Comparison of ENCODE assay signal across 25 cellular contexts in the genomic region with DNA sequence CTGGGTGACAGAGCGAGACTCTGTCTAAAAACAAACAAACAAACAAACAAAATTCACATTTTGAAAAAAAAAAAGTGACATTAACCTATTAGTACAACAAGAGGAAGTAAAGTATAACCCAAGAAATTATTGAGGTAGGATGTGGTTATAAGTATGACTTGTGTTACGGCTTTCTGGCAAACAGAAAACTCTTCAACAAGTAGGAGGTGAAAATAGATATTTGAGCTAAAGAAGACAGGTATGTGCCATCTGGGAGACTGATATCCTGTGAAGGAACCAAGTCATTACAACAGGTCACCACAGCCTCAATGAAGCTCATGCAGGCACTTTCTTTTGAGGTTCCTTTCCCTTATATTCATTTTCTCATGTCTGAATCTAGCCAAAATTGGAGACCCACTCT. TPM values are rescaled to one million over a fixed set of nuclear protein-coding genes. Genes with fewer than 3 reads are reported as not detected.
DNase-seq lines count a peak whose midpoint lies in the region; ATAC-seq and TF ChIP-seq lines count a peak whose summit lies in the region.
"Had no signal": no experiment of that assay in that cellular context is flagged by ENCODE, and none has a peak within 500 bp of the region (broad histone marks: within the 10 kb centered on the region; RNA-seq: fewer than 3 reads in every experiment).

No MANE protein-coding gene starts in this region.

- TF ChIP-seq POLR2A in upper lobe of left lung (IDR thresholded peaks at IDR 0.05): no peak

- POLR2A ChIA-PET in naive thymus-derived CD8-positive, alpha-beta T cell (lab: Charles Lee): interaction anchor here (0.9 kb wide), 1 partner anchor 131 kb away, joined by 3 read pairs; no protein-coding TSS in a partner anchor

- DNase-seq in activated CD8-positive, alpha-beta memory T cell treated with anti-CD3 and anti-CD28 coated beads, Interleukin-2, amount 10 ng/mL, durations not matched to agents 7 days and 5 days: no peak
- no peak for DNase-seq in activated CD8-positive, alpha-beta memory T cell treated with anti-CD3 and anti-CD28 coated beads, Interleukin-2, amount 50 U/mL, for 48 hours
- peak in 2 of 10 donors; percentile 27 to 37 for DNase-seq in naive thymus-derived CD8-positive, alpha-beta T cell
- DNase-seq in nucleus accumbens (lab: John Stamatoyannopoulos, UW): no peak
- DNase-seq in upper lobe of left lung: no peak
- no peak for DNase-seq in NCI-H2081 treated with DMSO at 0.1 percent for 48 hours (lab: John Stamatoyannopoulos, UW)
- DNase-seq: activated CD4-positive, CD25-positive, alpha-beta regulatory T cell; DMS53; left lung; mesendoderm; NCI-H1092 treated with DMSO at 0.1 percent for 48 hours; NCI-H187; NCI-H524 treated with DMSO at 0.1 percent for 48 hours; PC-3; psoas muscle; stomach; thyroid gland had no signal

- TF ChIP-seq CTCF in upper lobe of left lung (IDR thresholded peaks at IDR 0.05): no peak

- CTCF ChIA-PET in activated CD8-positive, alpha-beta memory T cell treated with anti-CD3 and anti-CD28 coated beads, Interleukin-2, amount 10 ng/mL, durations not matched to agents 7 days and 5 days (lab: Charles Lee): interaction anchor here (1.0 to 1.4 kb wide), 3 partner anchors 15 to 96 kb away, joined by 3 to 4 read pairs (median 4); a partner anchor contains a TSS

- H3K36me3 Mint-ChIP-seq in activated CD8-positive, alpha-beta memory T cell treated with anti-CD3 and anti-CD28 coated beads, Interleukin-2, amount 10 ng/mL, durations not matched to agents 7 days and 5 days: peaks cover 44% of the 10 kb centered on the region
- H3K36me3 Mint-ChIP-seq in activated T-helper 17 cell treated with anti-CD3 and anti-CD28 coated beads, Interleukin-2, amount 50 U/mL, for 72 hours (ENCODE audit: low read depth): peaks cover 98% of the 10 kb centered on the region
- H3K36me3 Mint-ChIP-seq in naive thymus-derived CD8-positive, alpha-beta T cell: peaks cover 8 to 91% (median 17%) of the 10 kb centered on the region in 3 donors

- no peaks in the 10 kb centered on the region for H3K27me3 Mint-ChIP-seq in activated CD8-positive, alpha-beta memory T cell treated with anti-CD3 and anti-CD28 coated beads, Interleukin-2, amount 10 ng/mL, durations not matched to agents 7 days and 5 days
- no peaks in the 10 kb centered on the region for H3K27me3 Mint-ChIP-seq in activated T-helper 17 cell treated with anti-CD3 and anti-CD28 coated beads, Interleukin-2, amount 50 U/mL, for 72 hours
- no peaks in the 10 kb centered on the region for H3K27me3 Mint-ChIP-seq in naive thymus-derived CD8-positive, alpha-beta T cell
- H3K27me3 Mint-ChIP-seq: IgD-negative memory B cell had no signal

- no peaks in the 10 kb centered on the region for H3K4me1 ChIP-seq in upper lobe of left lung
- H3K4me1 ChIP-seq: A549, breast epithelium, HAP-1, left lung, psoas muscle, stomach, thyroid gland had no signal

- H3K4me3 Mint-ChIP-seq in activated CD8-positive, alpha-beta memory T cell treated with anti-CD3 and anti-CD28 coated beads, Interleukin-2, amount 10 ng/mL, durations not matched to agents 7 days and 5 days: peak overlapping the region; percentile 25
- H3K4me3 Mint-ChIP-seq in activated T-helper 17 cell treated with anti-CD3 and anti-CD28 coated beads, Interleukin-2, amount 50 U/mL, for 72 hours: no peak overlapping the region
- peak overlapping the region in 9 of 10 donors; percentile 1 to 67 (median 46) for H3K4me3 Mint-ChIP-seq in naive thymus-derived CD8-positive, alpha-beta T cell
- H3K4me3 Mint-ChIP-seq: IgD-negative memory B cell had no signal

- no peak overlapping the region for H3K4me3 ChIP-seq in upper lobe of left lung
- H3K4me3 ChIP-seq: A549, breast epithelium, HAP-1, left lung, psoas muscle, stomach, thyroid gland had no signal

- peak; percentile 68 for ATAC-seq in activated CD8-positive, alpha-beta memory T cell treated with anti-CD3 and anti-CD28 coated beads, Interleukin-2, amount 10 ng/mL, durations not matched to agents 7 days and 5 days
- ATAC-seq in activated T-helper 17 cell treated with anti-CD3 and anti-CD28 coated beads, Interleukin-2, amount 50 U/mL, for 72 hours (replicated peaks): no peak
- ATAC-seq in naive thymus-derived CD8-positive, alpha-beta T cell: peak; percentile 27 to 72
- no peak for ATAC-seq in upper lobe of left lung (ENCODE audit: low FRiP score in 2 of 2)
- ATAC-seq: A549, left lung, PC-3, psoas muscle had no signal

- H3K9me3 Mint-ChIP-seq in activated CD8-positive, alpha-beta memory T cell treated with anti-CD3 and anti-CD28 coated beads, Interleukin-2, amount 10 ng/mL, durations not matched to agents 7 days and 5 days (ENCODE audit: low read depth): no peaks in the 10 kb centered on the region
- H3K9me3 Mint-ChIP-seq in activated T-helper 17 cell treated with anti-CD3 and anti-CD28 coated beads, Interleukin-2, amount 50 U/mL, for 72 hours: no peaks in the 10 kb centered on the region
- H3K9me3 Mint-ChIP-seq in naive thymus-derived CD8-positive, alpha-beta T cell: no peaks in the 10 kb centered on the region
- H3K9me3 Mint-ChIP-seq: IgD-negative memory B cell had no signal

- peaks cover 18% of the 10 kb centered on the region for H3K4me1 Mint-ChIP-seq in activated CD8-positive, alpha-beta memory T cell treated with anti-CD3 and anti-CD28 coated beads, Interleukin-2, amount 10 ng/mL, durations not matched to agents 7 days and 5 days
- no peaks in the 10 kb centered on the region for H3K4me1 Mint-ChIP-seq in activated T-helper 17 cell treated with anti-CD3 and anti-CD28 coated beads, Interleukin-2, amount 50 U/mL, for 72 hours
- H3K4me1 Mint-ChIP-seq in naive thymus-derived CD8-positive, alpha-beta T cell: peaks cover 8 to 31% (median 18%) of the 10 kb centered on the region in 4 donors

- no peaks in the 10 kb centered on the region for H3K27me3 ChIP-seq in upper lobe of left lung
- H3K27me3 ChIP-seq: breast epithelium, left lung, stomach, thyroid gland had no signal

- H3K36me3 ChIP-seq in KOPT-K1 (ENCODE audit: insufficient read depth, low read length) (no peaks in the 10 kb centered on the region), upper lobe of left lung (peaks cover 48 to 100% (median 92%) of the 10 kb centered on the region in 4 donors)
- H3K36me3 ChIP-seq: breast epithelium had no signal

- H3K9me3 ChIP-seq in KOPT-K1 (ENCODE audit: insufficient read depth, low read length, poor library complexity, severe bottlenecking) (no peaks in the 10 kb centered on the region), upper lobe of left lung (no peaks in the 10 kb centered on the region)
- H3K9me3 ChIP-seq: A549, breast epithelium, HAP-1, left lung, psoas muscle, stomach, thyroid gland had no signal

- 86 to 94% methylated on average over 2 of the region's 2 CpGs for WGBS in upper lobe of left lung, 2 donors

- TF ChIP-seq EP300 in upper lobe of left lung (IDR thresholded peaks at IDR 0.05): no peak

- H3K27ac ChIP-seq in KOPT-K1 (ENCODE audit: low read depth, low read length, poor library complexity, severe bottlenecking): peak overlapping the region; percentile 30
- H3K27ac ChIP-seq in upper lobe of left lung: no peak overlapping the region
- H3K27ac ChIP-seq: A549, breast epithelium, left lung, psoas muscle, stomach, thyroid gland had no signal

- peak overlapping the region; percentile 73 for H3K27ac Mint-ChIP-seq in activated CD8-positive, alpha-beta memory T cell treated with anti-CD3 and anti-CD28 coated beads, Interleukin-2, amount 10 ng/mL, durations not matched to agents 7 days and 5 days
- peak overlapping the region; percentile 68 for H3K27ac Mint-ChIP-seq in activated T-helper 17 cell treated with anti-CD3 and anti-CD28 coated beads, Interleukin-2, amount 50 U/mL, for 72 hours
- H3K27ac Mint-ChIP-seq in naive thymus-derived CD8-positive, alpha-beta T cell: peak overlapping the region; percentile 60 to 87 (median 83)
- H3K27ac Mint-ChIP-seq: IgD-negative memory B cell had no signal

RNA-seq across cellular contexts. Expression of gene TLDC2, which starts 28.8 kb away (rescaled TPM):
- not detected for total RNA-seq in activated CD8-positive, alpha-beta memory T cell treated with anti-CD3 and anti-CD28 coated beads, Interleukin-2, amount 10 ng/mL, durations not matched to agents 7 days and 5 days
- total RNA-seq in activated T-helper 17 cell treated with anti-CD3 and anti-CD28 coated beads, Interleukin-2, amount 50 U/mL, for 72 hours: not detected
- not detected for total RNA-seq in naive thymus-derived CD8-positive, alpha-beta T cell
- under 1 TPM; 0.17 to 0.23 (median 0.20) TPM for polyA plus RNA-seq in naive thymus-derived CD8-positive, alpha-beta T cell
- total RNA-seq in upper lobe of left lung: 1 to 10 TPM in 1 of 6 donors, under 1 TPM in 2, not detected in 3; 0.31 to 1.3 (median 0.61) TPM
- total RNA-seq: glomerular endothelial cell, M059J, PC-3 had no signal
- polyA plus RNA-seq: IgD-negative memory B cell had no signal

RNA-seq across cellular contexts. Expression of gene SAMHD1, which starts 46.8 kb away (rescaled TPM):
- total RNA-seq in activated CD8-positive, alpha-beta memory T cell treated with anti-CD3 and anti-CD28 coated beads, Interleukin-2, amount 10 ng/mL, durations not matched to agents 7 days and 5 days: 100 to 1,000 TPM; 167 to 213 TPM
- total RNA-seq in activated T-helper 17 cell treated with anti-CD3 and anti-CD28 coated beads, Interleukin-2, amount 50 U/mL, for 72 hours: 100 to 1,000 TPM in 1 of 2 donors, 10 to 100 TPM in 1; 64.6 to 140 TPM
- total RNA-seq in naive thymus-derived CD8-positive, alpha-beta T cell: 100 to 1,000 TPM; 204 to 220 TPM
- polyA plus RNA-seq in naive thymus-derived CD8-positive, alpha-beta T cell: 100 to 1,000 TPM; 212 to 247 (median 219) TPM
- 100 to 1,000 TPM; 134 to 224 (median 185) TPM for total RNA-seq in upper lobe of left lung

Comparison
In these comparisons a context has a peak if more than half of its experiments do, and no peak if none do; other contexts are left out.
1. ATAC-seq: peak in activated CD8-positive, alpha-beta memory T cell treated with anti-CD3 and anti-CD28 coated beads, Interleukin-2, amount 10 ng/mL, durations not matched to agents 7 days and 5 days (single experiment) and naive thymus-derived CD8-positive, alpha-beta T cell (2 of 2); none in activated T-helper 17 cell treated with anti-CD3 and anti-CD28 coated beads, Interleukin-2, amount 50 U/mL, for 72 hours (single experiment) and upper lobe of left lung (0 of 2).
2. Peak in every context shown above with its lines, with median percentiles within 50 percentile points of each other: H3K27ac Mint-ChIP-seq.